Comparison of ENCODE assay signal across 11 cellular contexts in genomic region chr17:10036511-10037061, GRCh38.
DNase-seq lines count a peak whose midpoint lies in the region; ATAC-seq and FAIRE-seq lines count a peak whose summit lies in the region.
"Had no signal": no experiment of that assay in that cellular context is flagged by ENCODE, and none has a peak within 500 bp of the region (broad histone marks: within the 10 kb centered on the region; RNA-seq: fewer than 3 reads in every experiment).

No MANE protein-coding gene starts in this region.

- POLR2A ChIA-PET in activated CD4-positive, alpha-beta memory T cell treated with anti-CD3 and anti-CD28 coated beads for 36 hours (lab: Charles Lee) = no interaction called here

- H3K36me3 Mint-ChIP-seq in activated CD4-positive, alpha-beta memory T cell treated with anti-CD3 and anti-CD28 coated beads for 36 hours = no peaks in the 10 kb centered on the region

- H3K4me3 Mint-ChIP-seq in activated CD4-positive, alpha-beta memory T cell treated with anti-CD3 and anti-CD28 coated beads for 36 hours = no peak overlapping the region
- H3K4me3 Mint-ChIP-seq: CD8-positive, alpha-beta memory T cell had no signal

- peaks cover 3% of the 10 kb centered on the region for H3K4me1 Mint-ChIP-seq in activated CD4-positive, alpha-beta memory T cell treated with anti-CD3 and anti-CD28 coated beads for 36 hours (ENCODE audit: low read depth)

- H3K27ac Mint-ChIP-seq in activated CD4-positive, alpha-beta memory T cell treated with anti-CD3 and anti-CD28 coated beads for 36 hours = no peak overlapping the region

- H3K9me3 Mint-ChIP-seq in activated CD4-positive, alpha-beta memory T cell treated with anti-CD3 and anti-CD28 coated beads for 36 hours = no peaks in the 10 kb centered on the region
- H3K9me3 Mint-ChIP-seq: CD8-positive, alpha-beta memory T cell had no signal

- no peaks in the 10 kb centered on the region for H3K27me3 Mint-ChIP-seq in activated CD4-positive, alpha-beta memory T cell treated with anti-CD3 and anti-CD28 coated beads for 36 hours

- FAIRE-seq in frontal cortex (lab: Jason Lieb, UNC) = peak; percentile 70

- H3K27ac ChIP-seq in substantia nigra (ENCODE audit: low read depth, low read length, poor library complexity, severe bottlenecking) = peak overlapping the region; percentile 98

- DNase-seq in MV-4-11 (lab: John Stamatoyannopoulos, UW) (peak; percentile 67), frontal cortex (ENCODE audit: low spot score in 2 of 2) (peak in 1 of 2 donors; percentile 55), mucosa of gallbladder (ENCODE audit: low spot score) (peak; percentile 43), substantia nigra (lab: John Stamatoyannopoulos, UW) (peak; percentile 35 to 91 (median 81)), UCSD-AML1 (lab: John Stamatoyannopoulos, UW; ENCODE audit: unreplicated experiment) (no peak)
- DNase-seq in central memory CD4-positive, alpha-beta T cell = no peak
- DNase-seq in activated CD4-positive, alpha-beta memory T cell treated with anti-CD3 and anti-CD28 coated beads for 36 hours = no peak
- DNase-seq: CD8-positive, alpha-beta memory T cell; mammary epithelial cell had no signal

- intact Hi-C loops in activated CD4-positive, alpha-beta memory T cell treated with anti-CD3 and anti-CD28 coated beads for 36 hours (cut with micrococcal nuclease) = no loop called here

- CTCF ChIA-PET in activated CD4-positive, alpha-beta memory T cell treated with anti-CD3 and anti-CD28 coated beads for 36 hours (lab: Charles Lee) = no interaction called here

- no peak for ATAC-seq in GM21423 (IDR thresholded peaks at IDR 0.05; ENCODE audit: unreplicated experiment)
- ATAC-seq: esophagus mucosa had no signal

Comparison
In these comparisons a context has a peak if more than half of its experiments do, and no peak if none do; other contexts are left out.
1. DNase-seq: peak in MV-4-11 (single experiment), mucosa of gallbladder (single experiment) and substantia nigra (49 of 49); none in central memory CD4-positive, alpha-beta T cell (single experiment), activated CD4-positive, alpha-beta memory T cell treated with anti-CD3 and anti-CD28 coated beads for 36 hours (single experiment) and UCSD-AML1 (single experiment).